4 cellular contexts compared by ENCODE assay signal in the genomic region with DNA sequence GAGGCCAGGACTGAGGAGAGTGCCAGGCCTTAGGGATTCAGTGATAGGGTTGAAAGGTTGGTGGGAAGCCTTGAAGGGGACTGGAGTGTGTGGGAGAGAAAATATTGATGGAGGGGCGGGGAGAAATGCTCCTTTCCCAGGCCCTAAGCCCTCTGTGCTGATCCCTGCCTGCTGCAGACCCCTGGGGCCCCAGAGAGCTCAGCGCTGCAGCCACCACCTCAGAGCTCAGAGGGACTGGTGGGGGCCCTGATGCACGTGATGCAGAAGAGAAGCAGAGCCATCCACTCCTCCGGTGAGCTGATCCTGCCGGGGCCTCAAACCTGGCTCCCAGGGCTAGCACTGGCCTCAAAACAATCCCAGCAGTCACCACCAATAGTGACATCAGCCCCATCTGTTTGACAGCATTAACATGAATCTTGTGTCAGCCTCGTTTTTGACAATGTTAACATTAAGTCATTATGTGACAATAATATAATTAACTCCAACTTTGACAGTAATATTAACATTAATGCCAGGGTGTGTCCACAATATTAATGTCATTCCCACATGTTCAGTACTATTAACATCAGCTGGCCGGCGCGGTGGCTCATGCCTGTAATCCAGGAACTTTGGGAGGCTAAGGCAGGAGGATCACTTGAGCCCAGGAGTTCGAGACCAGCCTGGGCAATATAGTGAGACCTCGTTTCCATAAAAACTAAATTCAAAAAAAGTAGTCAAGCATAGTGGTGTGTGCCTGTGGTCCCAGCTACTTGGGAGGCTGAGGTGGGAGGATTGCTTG.
TF ChIP-seq lines count a peak whose summit lies in the region.

No MANE protein-coding gene starts in this region.

TF ChIP-seq in SK-N-SH treated with all-trans-retinoic acid at 6 μM for 48 hours, 23 proteins besides CTCF, POLR2A, EP300 and RAD21:
- TF ChIP-seq ZFP30 (CRISPR knock-in tag; IDR thresholded peaks at IDR 0.05) (no peak), TCF4 (CRISPR knock-in tag; IDR thresholded peaks at IDR 0.05; ENCODE audit: borderline replicate concordance) (no peak), ZNF70 (CRISPR knock-in tag; IDR thresholded peaks at IDR 0.05) (no peak), ESRRG (CRISPR knock-in tag; IDR thresholded peaks at IDR 0.05) (no peak), PPARA (CRISPR knock-in tag; IDR thresholded peaks at IDR 0.05; ENCODE audit: borderline replicate concordance) (no peak), ZFP3 (CRISPR knock-in tag; IDR thresholded peaks at IDR 0.05) (no peak), RARB (CRISPR knock-in tag; IDR thresholded peaks at IDR 0.05) (no peak), ISL1 (CRISPR knock-in tag; IDR thresholded peaks at IDR 0.05) (no peak), BACH2 (CRISPR knock-in tag; IDR thresholded peaks at IDR 0.05; ENCODE audit: borderline replicate concordance) (no peak), ZC3H10 (CRISPR knock-in tag; IDR thresholded peaks at IDR 0.05) (no peak)
- TF ChIP-seq, protein P1, sequence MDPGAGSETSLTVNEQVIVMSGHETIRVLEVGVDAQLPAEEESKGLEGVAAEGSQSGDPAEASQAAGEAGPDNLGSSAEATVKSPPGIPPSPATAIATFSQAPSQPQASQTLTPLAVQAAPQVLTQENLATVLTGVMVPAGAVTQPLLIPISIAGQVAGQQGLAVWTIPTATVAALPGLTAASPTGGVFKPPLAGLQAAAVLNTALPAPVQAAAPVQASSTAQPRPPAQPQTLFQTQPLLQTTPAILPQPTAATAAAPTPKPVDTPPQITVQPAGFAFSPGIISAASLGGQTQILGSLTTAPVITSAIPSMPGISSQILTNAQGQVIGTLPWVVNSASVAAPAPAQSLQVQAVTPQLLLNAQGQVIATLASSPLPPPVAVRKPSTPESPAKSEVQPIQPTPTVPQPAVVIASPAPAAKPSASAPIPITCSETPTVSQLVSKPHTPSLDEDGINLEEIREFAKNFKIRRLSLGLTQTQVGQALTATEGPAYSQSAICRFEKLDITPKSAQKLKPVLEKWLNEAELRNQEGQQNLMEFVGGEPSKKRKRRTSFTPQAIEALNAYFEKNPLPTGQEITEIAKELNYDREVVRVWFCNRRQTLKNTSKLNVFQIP (CRISPR knock-in tag; IDR thresholded peaks at IDR 0.05; ENCODE audit: borderline replicate concordance, low read depth) = no peak
- TF ChIP-seq, protein P2, sequence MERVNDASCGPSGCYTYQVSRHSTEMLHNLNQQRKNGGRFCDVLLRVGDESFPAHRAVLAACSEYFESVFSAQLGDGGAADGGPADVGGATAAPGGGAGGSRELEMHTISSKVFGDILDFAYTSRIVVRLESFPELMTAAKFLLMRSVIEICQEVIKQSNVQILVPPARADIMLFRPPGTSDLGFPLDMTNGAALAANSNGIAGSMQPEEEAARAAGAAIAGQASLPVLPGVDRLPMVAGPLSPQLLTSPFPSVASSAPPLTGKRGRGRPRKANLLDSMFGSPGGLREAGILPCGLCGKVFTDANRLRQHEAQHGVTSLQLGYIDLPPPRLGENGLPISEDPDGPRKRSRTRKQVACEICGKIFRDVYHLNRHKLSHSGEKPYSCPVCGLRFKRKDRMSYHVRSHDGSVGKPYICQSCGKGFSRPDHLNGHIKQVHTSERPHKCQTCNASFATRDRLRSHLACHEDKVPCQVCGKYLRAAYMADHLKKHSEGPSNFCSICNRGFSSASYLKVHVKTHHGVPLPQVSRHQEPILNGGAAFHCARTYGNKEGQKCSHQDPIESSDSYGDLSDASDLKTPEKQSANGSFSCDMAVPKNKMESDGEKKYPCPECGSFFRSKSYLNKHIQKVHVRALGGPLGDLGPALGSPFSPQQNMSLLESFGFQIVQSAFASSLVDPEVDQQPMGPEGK (CRISPR knock-in tag; IDR thresholded peaks at IDR 0.05; ENCODE audit: borderline replicate concordance) = no peak

TF ChIP-seq in SK-N-SH, 30 proteins besides CTCF, POLR2A, EP300 and RAD21 (continues in another document):
- TF ChIP-seq, protein P3, sequence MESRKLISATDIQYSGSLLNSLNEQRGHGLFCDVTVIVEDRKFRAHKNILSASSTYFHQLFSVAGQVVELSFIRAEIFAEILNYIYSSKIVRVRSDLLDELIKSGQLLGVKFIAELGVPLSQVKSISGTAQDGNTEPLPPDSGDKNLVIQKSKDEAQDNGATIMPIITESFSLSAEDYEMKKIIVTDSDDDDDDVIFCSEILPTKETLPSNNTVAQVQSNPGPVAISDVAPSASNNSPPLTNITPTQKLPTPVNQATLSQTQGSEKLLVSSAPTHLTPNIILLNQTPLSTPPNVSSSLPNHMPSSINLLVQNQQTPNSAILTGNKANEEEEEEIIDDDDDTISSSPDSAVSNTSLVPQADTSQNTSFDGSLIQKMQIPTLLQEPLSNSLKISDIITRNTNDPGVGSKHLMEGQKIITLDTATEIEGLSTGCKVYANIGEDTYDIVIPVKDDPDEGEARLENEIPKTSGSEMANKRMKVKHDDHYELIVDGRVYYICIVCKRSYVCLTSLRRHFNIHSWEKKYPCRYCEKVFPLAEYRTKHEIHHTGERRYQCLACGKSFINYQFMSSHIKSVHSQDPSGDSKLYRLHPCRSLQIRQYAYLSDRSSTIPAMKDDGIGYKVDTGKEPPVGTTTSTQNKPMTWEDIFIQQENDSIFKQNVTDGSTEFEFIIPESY (IDR thresholded peaks at IDR 0.05; ENCODE audit: borderline replicate concordance, low read depth) = no peak
- TF ChIP-seq RXRA (IDR thresholded peaks at IDR 0.05; ENCODE audit: borderline replicate concordance, low read depth) (no peak), MEF2A (IDR thresholded peaks at IDR 0.05; ENCODE audit: borderline replicate concordance, low read depth) (no peak), FOXM1 (IDR thresholded peaks at IDR 0.05; ENCODE audit: low read depth) (no peak), GATA2 (CRISPR knock-in tag; IDR thresholded peaks at IDR 0.05) (no peak), RCOR1 (IDR thresholded peaks at IDR 0.05; ENCODE audit: low read length) (no peak), YY1 (IDR thresholded peaks at IDR 0.05; ENCODE audit: low read depth) (no peak), MXI1 (IDR thresholded peaks at IDR 0.05; ENCODE audit: low read depth, low read length) (no peak), CHD2 (IDR thresholded peaks at IDR 0.05; ENCODE audit: low read length, partially characterized antibody) (no peak), ELF1 (IDR thresholded peaks at IDR 0.05) (no peak), FOSL2 (IDR thresholded peaks at IDR 0.05; ENCODE audit: borderline replicate concordance, low read depth) (no peak)
- TF ChIP-seq, protein P4, sequence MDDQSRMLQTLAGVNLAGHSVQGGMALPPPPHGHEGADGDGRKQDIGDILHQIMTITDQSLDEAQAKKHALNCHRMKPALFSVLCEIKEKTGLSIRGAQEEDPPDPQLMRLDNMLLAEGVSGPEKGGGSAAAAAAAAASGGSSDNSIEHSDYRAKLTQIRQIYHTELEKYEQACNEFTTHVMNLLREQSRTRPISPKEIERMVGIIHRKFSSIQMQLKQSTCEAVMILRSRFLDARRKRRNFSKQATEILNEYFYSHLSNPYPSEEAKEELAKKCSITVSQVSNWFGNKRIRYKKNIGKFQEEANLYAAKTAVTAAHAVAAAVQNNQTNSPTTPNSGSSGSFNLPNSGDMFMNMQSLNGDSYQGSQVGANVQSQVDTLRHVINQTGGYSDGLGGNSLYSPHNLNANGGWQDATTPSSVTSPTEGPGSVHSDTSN (IDR thresholded peaks at IDR 0.05) = no peak
- TF ChIP-seq, protein P5, sequence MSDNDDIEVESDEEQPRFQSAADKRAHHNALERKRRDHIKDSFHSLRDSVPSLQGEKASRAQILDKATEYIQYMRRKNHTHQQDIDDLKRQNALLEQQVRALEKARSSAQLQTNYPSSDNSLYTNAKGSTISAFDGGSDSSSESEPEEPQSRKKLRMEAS (IDR thresholded peaks at IDR 0.05; ENCODE audit: low read depth) = no peak

TF ChIP-seq in GM23338, 12 proteins besides CTCF, POLR2A, EP300 and RAD21 (continues in another document):
- no peak for TF ChIP-seq EZH2 (IDR thresholded peaks at IDR 0.05; ENCODE audit: low read depth, unreplicated experiment)

TF ChIP-seq in K562, 482 proteins besides CTCF, POLR2A, EP300 and RAD21:
- TF ChIP-seq CBFB (CRISPR knock-in tag; IDR thresholded peaks at IDR 0.05) = no peak
- no peak for TF ChIP-seq DIDO1 (tag; IDR thresholded peaks at IDR 0.05; ENCODE audit: low read depth)
- no peak for TF ChIP-seq LCOR (CRISPR knock-in tag; IDR thresholded peaks at IDR 0.05)
- no peak for TF ChIP-seq TARDBP (IDR thresholded peaks at IDR 0.05)
- TF ChIP-seq, protein P6, sequence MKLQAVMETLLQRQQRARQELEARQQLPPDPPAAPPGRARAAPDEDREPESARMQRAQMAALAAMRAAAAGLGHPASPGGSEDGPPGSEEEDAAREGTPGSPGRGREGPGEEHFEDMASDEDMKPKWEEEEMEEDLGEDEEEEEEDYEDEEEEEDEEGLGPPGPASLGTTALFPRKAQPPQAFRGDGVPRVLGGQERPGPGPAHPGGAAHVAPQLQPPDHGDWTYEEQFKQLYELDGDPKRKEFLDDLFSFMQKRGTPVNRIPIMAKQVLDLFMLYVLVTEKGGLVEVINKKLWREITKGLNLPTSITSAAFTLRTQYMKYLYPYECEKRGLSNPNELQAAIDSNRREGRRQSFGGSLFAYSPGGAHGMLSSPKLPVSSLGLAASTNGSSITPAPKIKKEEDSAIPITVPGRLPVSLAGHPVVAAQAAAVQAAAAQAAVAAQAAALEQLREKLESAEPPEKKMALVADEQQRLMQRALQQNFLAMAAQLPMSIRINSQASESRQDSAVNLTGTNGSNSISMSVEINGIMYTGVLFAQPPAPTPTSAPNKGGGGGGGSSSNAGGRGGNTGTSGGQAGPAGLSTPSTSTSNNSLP (IDR thresholded peaks at IDR 0.05; ENCODE audit: borderline replicate concordance, low read depth, low read length) = no peak
- TF ChIP-seq FOXJ3 (CRISPR knock-in tag; IDR thresholded peaks at IDR 0.05) = no peak
- TF ChIP-seq ZNF253 (CRISPR knock-in tag; conservative IDR thresholded peaks at IDR 0.05) = no peak
- TF ChIP-seq ZBTB1 (CRISPR knock-in tag; IDR thresholded peaks at IDR 0.05; ENCODE audit: borderline replicate concordance, low read depth) = no peak
- TF ChIP-seq, protein P7, sequence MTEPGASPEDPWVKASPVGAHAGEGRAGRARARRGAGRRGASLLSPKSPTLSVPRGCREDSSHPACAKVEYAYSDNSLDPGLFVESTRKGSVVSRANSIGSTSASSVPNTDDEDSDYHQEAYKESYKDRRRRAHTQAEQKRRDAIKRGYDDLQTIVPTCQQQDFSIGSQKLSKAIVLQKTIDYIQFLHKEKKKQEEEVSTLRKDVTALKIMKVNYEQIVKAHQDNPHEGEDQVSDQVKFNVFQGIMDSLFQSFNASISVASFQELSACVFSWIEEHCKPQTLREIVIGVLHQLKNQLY (CRISPR knock-in tag; conservative IDR thresholded peaks at IDR 0.05) = no peak
- TF ChIP-seq NEUROD1 (IDR thresholded peaks at IDR 0.05; ENCODE audit: borderline replicate concordance, low read depth, low read length, partially characterized antibody) = no peak
- TF ChIP-seq MAFK (IDR thresholded peaks at IDR 0.05; ENCODE audit: low read length) = no peak
- TF ChIP-seq ZNF174 (CRISPR knock-in tag; IDR thresholded peaks at IDR 0.05) = no peak
- TF ChIP-seq FOXK1 (CRISPR knock-in tag; IDR thresholded peaks at IDR 0.05; ENCODE audit: borderline replicate concordance) = no peak
